In the genomic region with DNA sequence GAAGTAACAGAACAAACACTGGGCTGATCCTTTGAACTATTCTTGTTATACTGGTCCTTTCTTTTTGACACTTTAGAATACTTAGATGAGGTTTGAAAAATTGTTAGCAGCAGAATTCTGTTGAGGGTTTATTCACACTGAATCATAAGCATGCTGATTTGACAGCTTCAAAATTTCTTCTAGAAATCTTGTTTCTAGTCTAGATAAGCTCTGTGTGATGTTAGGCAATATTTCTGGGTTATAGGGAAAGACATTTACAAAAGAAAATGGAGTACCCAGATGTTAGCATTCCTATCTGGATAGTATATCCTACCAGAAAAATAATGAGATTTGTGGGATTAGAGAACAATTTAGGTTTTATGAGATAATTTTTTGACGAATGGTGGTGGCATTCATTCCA, we compare ENCODE assay signal across 8 cellular contexts.
"Had no signal": no experiment of that assay in that cellular context is flagged by ENCODE, and none has a peak within 500 bp of the region (broad histone marks: within the 10 kb centered on the region; RNA-seq: fewer than 3 reads in every experiment).

No MANE protein-coding gene starts in this region.

- FAIRE-seq: HepG2, HTR-8/SVneo, K562 had no signal

- H3K9ac ChIP-seq: KMS-11 had no signal

- H3K27ac ChIP-seq: HL-60, KMS-11 had no signal

- H3K4me2 ChIP-seq: KMS-11 had no signal

- H3K4me3 ChIP-seq: K562 had no signal

- DNase-seq: IMR-90, KBM-7, KG1 had no signal

- ATAC-seq: HepG2, K562 had no signal
